26 cellular contexts compared by ENCODE assay signal in genomic region chrX:85024044-85024443, GRCh38. TPM values are rescaled to one million over a fixed set of nuclear protein-coding genes. Genes with fewer than 3 reads are reported as not detected.
DNase-seq lines count a peak whose midpoint lies in the region; ATAC-seq and TF ChIP-seq lines count a peak whose summit lies in the region.
"Had no signal": no experiment of that assay in that cellular context is flagged by ENCODE, and none has a peak within 500 bp of the region (broad histone marks: within the 10 kb centered on the region; RNA-seq: fewer than 3 reads in every experiment).

No MANE protein-coding gene starts in this region.

- peaks cover 5% of the 10 kb centered on the region for H3K4me1 Mint-ChIP-seq in chondrocyte (ENCODE audit: low read depth)
- H3K4me1 Mint-ChIP-seq: GM23338 had no signal

- no peaks in the 10 kb centered on the region for H3K27me3 ChIP-seq in tibial artery
- H3K27me3 ChIP-seq: foreskin keratinocyte, right lobe of liver, testis had no signal

- H3K4me3 Mint-ChIP-seq in chondrocyte (ENCODE audit: unreplicated experiment): no peak overlapping the region
- H3K4me3 Mint-ChIP-seq: GM23338; naive B cell; stimulated activated naive CD8-positive, alpha-beta T cell treated with anti-CD3 and anti-CD28 coated beads, Interleukin-15, Interleukin-2, amounts not matched to agents 100 ng/mL and 50 ng/mL, for 24 hours had no signal

- H3K27me3 Mint-ChIP-seq in chondrocyte (ENCODE audit: low read depth): no peaks in the 10 kb centered on the region
- H3K27me3 Mint-ChIP-seq: naive B cell; progenitor cell of endocrine pancreas; stimulated activated naive CD8-positive, alpha-beta T cell treated with anti-CD3 and anti-CD28 coated beads, Interleukin-15, Interleukin-2, amounts not matched to agents 100 ng/mL and 50 ng/mL, for 24 hours had no signal

- no peak for ATAC-seq in HG03025 (IDR thresholded peaks at IDR 0.05; ENCODE audit: low FRiP score, unreplicated experiment)
- no peak for ATAC-seq in activated naive CD4-positive, alpha-beta T cell treated with anti-CD3 and anti-CD28 coated beads, Interleukin-2, amount 50 U/mL, for 72 hours
- ATAC-seq: activated CD4-positive, CD25-positive, alpha-beta regulatory T cell treated with anti-CD3 and anti-CD28 coated beads, Interleukin-2, amount 50 U/mL, for 24 hours; foreskin keratinocyte; GM23338; right lobe of liver had no signal

- no peaks in the 10 kb centered on the region for H3K36me3 Mint-ChIP-seq in chondrocyte (ENCODE audit: low read depth)
- peaks cover 10% of the 10 kb centered on the region in 2 donors for H3K36me3 Mint-ChIP-seq in activated naive CD4-positive, alpha-beta T cell treated with anti-CD3 and anti-CD28 coated beads, Interleukin-2, amount 50 U/mL, for 72 hours

- intact Hi-C loops in tibial artery (cut with DNase I; ENCODE audit: low total_unique reads): no loop called here

- H3K4me3 ChIP-seq in tibial artery: no peak overlapping the region
- H3K4me3 ChIP-seq: breast epithelium, GM23338, right lobe of liver, SK-N-MC, testis had no signal

- peaks cover 0 to 26% (median 0%) of the 10 kb centered on the region in 4 donors for H3K4me1 ChIP-seq in tibial artery
- H3K4me1 ChIP-seq: breast epithelium, foreskin keratinocyte, testis had no signal

- peaks cover 20% of the 10 kb centered on the region for H3K9me3 Mint-ChIP-seq in chondrocyte (ENCODE audit: low read depth)
- H3K9me3 Mint-ChIP-seq in activated naive CD4-positive, alpha-beta T cell treated with anti-CD3 and anti-CD28 coated beads, Interleukin-2, amount 50 U/mL, for 72 hours: peaks cover 0 to 5% of the 10 kb centered on the region in 2 donors
- H3K9me3 Mint-ChIP-seq: GM23338; stimulated activated naive CD8-positive, alpha-beta T cell treated with anti-CD3 and anti-CD28 coated beads, Interleukin-15, Interleukin-2, amounts not matched to agents 100 ng/mL and 50 ng/mL, for 24 hours had no signal

- H3K27ac Mint-ChIP-seq in chondrocyte (ENCODE audit: unreplicated experiment): peak overlapping the region; percentile 24
- no peak overlapping the region for H3K27ac Mint-ChIP-seq in activated naive CD4-positive, alpha-beta T cell treated with anti-CD3 and anti-CD28 coated beads, Interleukin-2, amount 50 U/mL, for 72 hours
- H3K27ac Mint-ChIP-seq: GM23338; progenitor cell of endocrine pancreas; stimulated activated naive CD8-positive, alpha-beta T cell treated with anti-CD3 and anti-CD28 coated beads, Interleukin-15, Interleukin-2, amounts not matched to agents 100 ng/mL and 50 ng/mL, for 24 hours had no signal

- no peaks in the 10 kb centered on the region for H3K36me3 ChIP-seq in tibial artery
- H3K36me3 ChIP-seq: breast epithelium, right lobe of liver had no signal

- TF ChIP-seq CTCF in chondrocyte (IDR thresholded peaks at IDR 0.05) (no peak), tibial artery (IDR thresholded peaks at IDR 0.05) (no peak)

- H3K27ac ChIP-seq in tibial artery: peak overlapping the region; percentile 52 to 63
- H3K27ac ChIP-seq: breast epithelium, foreskin keratinocyte, right lobe of liver, SK-N-MC, testis had no signal

- H3K9me3 ChIP-seq in tibial artery: peaks cover 0 to 10% (median under 1%) of the 10 kb centered on the region in 3 donors
- H3K9me3 ChIP-seq: right lobe of liver, testis had no signal

- peak; percentile 19 for DNase-seq in NCI-H446 treated with DMSO at 0.1 percent for 48 hours (lab: John Stamatoyannopoulos, UW)
- no peak for DNase-seq in chondrocyte (ENCODE audit: low spot score)
- DNase-seq in kidney glomerular epithelial cell (lab: John Stamatoyannopoulos, UW): peak; percentile 45
- no peak for DNase-seq in tibial artery
- DNase-seq in HPDE6-E6E7 (ENCODE audit: extremely low spot score): no peak
- no peak for DNase-seq in activated naive CD4-positive, alpha-beta T cell treated with anti-CD3 and anti-CD28 coated beads, Interleukin-2, amount 50 U/mL, for 72 hours (ENCODE audit: low spot score in 2 of 2)
- DNase-seq: activated CD4-positive, alpha-beta T cell treated with anti-CD3 and anti-CD28 coated beads, Interleukin-2, amount 50 U/mL, for 4 hours; activated naive CD4-positive, alpha-beta T cell; DMS53; foreskin keratinocyte; head of caudate nucleus; KG1; midbrain; naive B cell; NCI-H1105; NCI-H1930; right lobe of liver; stimulated activated CD8-positive, alpha-beta memory T cell treated with anti-CD3 and anti-CD28 coated beads, Interleukin-4, amount 100 ng/mL, for 48 hours; testis had no signal

RNA-seq across cellular contexts. Expression of gene APOOL, which starts 20.4 kb away (rescaled TPM):
- total RNA-seq in chondrocyte: 23.6 to 33.0 TPM (median 25.6 TPM) in 3 replicates
- total RNA-seq in activated naive CD4-positive, alpha-beta T cell treated with anti-CD3 and anti-CD28 coated beads, Interleukin-2, amount 50 U/mL, for 72 hours: 10 to 100 TPM; 17.1 to 21.2 TPM

Comparison
In these comparisons a context has a peak if more than half of its experiments do, and no peak if none do; other contexts are left out.
1. DNase-seq: peak in NCI-H446 treated with DMSO at 0.1 percent for 48 hours (single experiment) and kidney glomerular epithelial cell (single experiment); none in chondrocyte (single experiment), tibial artery (0 of 2), HPDE6-E6E7 (single experiment) and activated naive CD4-positive, alpha-beta T cell treated with anti-CD3 and anti-CD28 coated beads, Interleukin-2, amount 50 U/mL, for 72 hours (0 of 2).